Comparison of ENCODE assay signal across 7 cellular contexts in genomic region chr3:162612991-162613390, GRCh38.
"Had no signal": no experiment of that assay in that cellular context is flagged by ENCODE, and none has a peak within 500 bp of the region (broad histone marks: within the 10 kb centered on the region; RNA-seq: fewer than 3 reads in every experiment).

No MANE protein-coding gene starts in this region.

- ATAC-seq: HepG2, K562 had no signal

- H3K27me3 Mint-ChIP-seq: IgD-negative memory B cell had no signal

- H3K36me3 Mint-ChIP-seq: IgD-negative memory B cell had no signal

- H3K4me3 ChIP-seq: K562 had no signal

- H3K27ac ChIP-seq: HL-60 had no signal

- H3K27ac Mint-ChIP-seq: IgD-negative memory B cell had no signal

- H3K4me3 Mint-ChIP-seq: IgD-negative memory B cell had no signal

- H3K4me1 Mint-ChIP-seq: IgD-negative memory B cell had no signal

- DNase-seq: IMR-90, KBM-7, KG1 had no signal
